Comparison of ENCODE assay signal across 1 cellular context in genomic region chr19:31233288-31233687, GRCh38.
TF ChIP-seq lines count a peak whose summit lies in the region.

No MANE protein-coding gene starts in this region.

TF ChIP-seq in GM23338, 12 proteins besides CTCF, POLR2A, EP300 and RAD21 (continued from another document):
- no peak for TF ChIP-seq ZNF462 (CRISPR knock-in tag; IDR thresholded peaks at IDR 0.05)
